In genomic region chr3:169227911-169228310, GRCh38 we compare ENCODE assay signal across 8 cellular contexts.
DNase-seq lines count a peak whose midpoint lies in the region; ATAC-seq, FAIRE-seq and TF ChIP-seq lines count a peak whose summit lies in the region.

No MANE protein-coding gene starts in this region.

- H3K9me3 ChIP-seq in endothelial cell of umbilical vein (replicated peaks; ENCODE audit: control insufficient read depth, insufficient read depth, low read length) (no peaks in the 10 kb centered on the region), testis (no peaks in the 10 kb centered on the region)

- no peak overlapping the region for H3K27ac Mint-ChIP-seq in MCF 10A (ENCODE audit: low read depth, unreplicated experiment)

- no peak overlapping the region for H3K4me3 Mint-ChIP-seq in MCF 10A (ENCODE audit: unreplicated experiment)

- no peaks in the 10 kb centered on the region for H3K27me3 Mint-ChIP-seq in MCF 10A (ENCODE audit: insufficient read depth, unreplicated experiment)

- peaks cover 9% of the 10 kb centered on the region for H3K4me1 Mint-ChIP-seq in MCF 10A (ENCODE audit: insufficient read depth, unreplicated experiment)

- H3K4me3 ChIP-seq in endothelial cell of umbilical vein (replicated peaks in 1 of 3; ENCODE audit: insufficient read depth in 1 of 3, low read depth in 1 of 3, low read length in 3 of 3) (no peak overlapping the region), foreskin fibroblast (ENCODE audit: low read depth in 1 of 2, low read length in 2 of 2) (no peak overlapping the region), testis (no peak overlapping the region)

- H3K36me3 Mint-ChIP-seq in MCF 10A (ENCODE audit: insufficient read depth, unreplicated experiment), result no peaks in the 10 kb centered on the region

- intact Hi-C loops in endothelial cell of umbilical vein (cut with micrococcal nuclease), result no loop called here
- intact Hi-C loops in testis (cut with DNase I; ENCODE audit: low total_unique reads), result no loop called here
- intact Hi-C loops in MCF 10A (cut with micrococcal nuclease), result no loop called here

- peak overlapping the region; percentile 48 for H3K4me2 ChIP-seq in endothelial cell of umbilical vein (ENCODE audit: insufficient read depth, low read length)

- FAIRE-seq in endothelial cell of umbilical vein (lab: Jason Lieb, UNC), result peak; percentile 73

- dilution Hi-C loops in endothelial cell of umbilical vein (cut with MboI; ENCODE audit: extremely low pct_ligation_motif_present, low sequenced_read_pairs), result no loop called here

- POLR2A ChIA-PET in endothelial cell of umbilical vein (lab: Charles Lee), result interaction anchor here (0.9 kb wide), 1 partner anchor 14 kb away, joined by 4 read pairs; no protein-coding TSS in a partner anchor
- POLR2A ChIA-PET in MCF 10A (lab: Yijun Ruan, JAX), result no interaction called here

- peaks cover 6% of the 10 kb centered on the region for H3K79me2 ChIP-seq in endothelial cell of umbilical vein (ENCODE audit: control insufficient read depth, insufficient read depth, low read length)

- peak overlapping the region; percentile 3 for H3K27ac ChIP-seq in endothelial cell of umbilical vein (ENCODE audit: insufficient read depth, low read depth, low read length)
- H3K27ac ChIP-seq in testis, result no peak overlapping the region

- CTCF ChIA-PET in endothelial cell of umbilical vein (lab: Charles Lee), result interaction anchor here (0.7 to 4.5 kb wide), 6 partner anchors 9 to 441 kb away, joined by 3 to 23 read pairs (median 4); no protein-coding TSS in a partner anchor
- CTCF ChIA-PET in MCF 10A (lab: Yijun Ruan, JAX), result interaction anchor here (0.5 to 0.8 kb wide), 2 partner anchors 74 to 1176 kb away, joined by 3 to 4 read pairs; no protein-coding TSS in a partner anchor

- H2AFZ ChIP-seq in endothelial cell of umbilical vein (ENCODE audit: low read depth, low read length), result peak overlapping the region; percentile 77

- TF ChIP-seq CTCF in endothelial cell of umbilical vein (IDR thresholded peaks at IDR 0.05; ENCODE audit: extremely low read depth in 1 of 2, insufficient read depth in 1 of 2, low read depth in 1 of 2, low read length in 2 of 2), result no peak
- no peak for TF ChIP-seq CTCF in foreskin fibroblast (IDR thresholded peaks at IDR 0.05; ENCODE audit: low read depth, low read length)
- no peak for TF ChIP-seq CTCF in testis (IDR thresholded peaks at IDR 0.05)
- no peak for TF ChIP-seq CTCF in MCF 10A (IDR thresholded peaks at IDR 0.05; ENCODE audit: unreplicated experiment)

- ATAC-seq in GM21528 (IDR thresholded peaks at IDR 0.05; ENCODE audit: low FRiP score, unreplicated experiment), result peak; percentile 94
- ATAC-seq in HG03558 (IDR thresholded peaks at IDR 0.05; ENCODE audit: extremely low read depth, unreplicated experiment), result peak; percentile 87

- H3K36me3 ChIP-seq in endothelial cell of umbilical vein (ENCODE audit: control insufficient read depth in 2 of 2, extremely low read depth in 1 of 2, insufficient read depth in 2 of 2, low read length in 2 of 2) (no peaks in the 10 kb centered on the region), testis (ENCODE audit: low read depth, missing control alignments) (no peaks in the 10 kb centered on the region)

- no TSS peak for BruUV-seq in endothelial cell of umbilical vein (replicated peaks; lab: Mats Ljungman, UMichigan)
- no TSS peak for BruUV-seq in MCF 10A (replicated peaks; lab: Mats Ljungman, UMichigan)

- H4K20me1 ChIP-seq in endothelial cell of umbilical vein (replicated peaks; ENCODE audit: control insufficient read depth, extremely low read depth, insufficient read depth, low read length), result no peaks in the 10 kb centered on the region

- WGBS in testis, 2 donors, result 75 to 82% methylated on average over 6 of the region's 6 CpGs

- H3K4me1 ChIP-seq in endothelial cell of umbilical vein (ENCODE audit: control insufficient read depth, extremely low read depth, insufficient read depth, low read length), result peaks cover 27% of the 10 kb centered on the region
- H3K4me1 ChIP-seq in testis, result no peaks in the 10 kb centered on the region

- no peak overlapping the region for H3K9ac ChIP-seq in endothelial cell of umbilical vein (replicated peaks; ENCODE audit: extremely low read depth, insufficient read depth, low read length)

- H3K9me3 Mint-ChIP-seq in MCF 10A (ENCODE audit: unreplicated experiment), result no peaks in the 10 kb centered on the region

- no peaks in the 10 kb centered on the region for H3K9me1 ChIP-seq in endothelial cell of umbilical vein (replicated peaks; ENCODE audit: control insufficient read depth, extremely low read depth, insufficient read depth, low read length)

- H3K27me3 ChIP-seq in endothelial cell of umbilical vein (ENCODE audit: control insufficient read depth in 2 of 2, insufficient read depth in 2 of 2, low read length in 2 of 2), result no peaks in the 10 kb centered on the region
- no peaks in the 10 kb centered on the region for H3K27me3 ChIP-seq in testis

- TF ChIP-seq POLR2A in endothelial cell of umbilical vein (IDR thresholded peaks at IDR 0.05; ENCODE audit: low read depth, low read length), result no peak
- TF ChIP-seq POLR2A in testis (IDR thresholded peaks at IDR 0.05), result no peak

- DNase-seq in GM04503 (ENCODE audit: low read depth) (peak; percentile 54), endothelial cell of umbilical vein (ENCODE audit: low read depth, low spot score) (peak; percentile 88), midbrain (lab: John Stamatoyannopoulos, UW) (no peak), foreskin fibroblast (no peak), testis (no peak), MCF 10A (ENCODE audit: unreplicated experiment) (no peak)

TF ChIP-seq in endothelial cell of umbilical vein, 7 proteins besides CTCF, POLR2A, EP300 and RAD21:
- TF ChIP-seq EZH2 (IDR thresholded peaks at IDR 0.05; ENCODE audit: borderline replicate concordance, low read depth, low read length, severe bottlenecking) (no peak), MYC (IDR thresholded peaks at IDR 0.05; ENCODE audit: low read depth, low read length) (no peak), JUN (IDR thresholded peaks at IDR 0.05; ENCODE audit: borderline replicate concordance, insufficient read depth, insufficient read length, low read depth) (no peak), POLR2AphosphoS5 (IDR thresholded peaks at IDR 0.05; ENCODE audit: insufficient read depth, low read depth, low read length) (no peak), FOS (IDR thresholded peaks at IDR 0.05; ENCODE audit: borderline replicate concordance, insufficient read depth, low read length) (no peak), GATA2 (IDR thresholded peaks at IDR 0.05; ENCODE audit: insufficient read depth, insufficient read length, low read depth, low read length) (no peak), MAX (IDR thresholded peaks at IDR 0.05; ENCODE audit: insufficient read depth, insufficient read length) (no peak)

Comparison
In these comparisons a context has a peak if more than half of its experiments do, and no peak if none do; other contexts are left out.
1. DNase-seq: peak in GM04503 (single experiment) and endothelial cell of umbilical vein (single experiment); none in midbrain (single experiment), foreskin fibroblast (0 of 2), testis (single experiment) and MCF 10A (single experiment).